13 cellular contexts compared by ENCODE assay signal in genomic region chr20:61608275-61609085, GRCh38.
A peak's percentile ranks its signal among the peaks of the same experiment; 100 is the strongest.
DNase-seq lines count a peak whose midpoint lies in the region; ATAC-seq, FAIRE-seq and TF ChIP-seq lines count a peak whose summit lies in the region.
"Had no signal": no experiment of that assay in that cellular context is flagged by ENCODE, and none has a peak within 500 bp of the region (broad histone marks: within the 10 kb centered on the region; RNA-seq: fewer than 3 reads in every experiment).

No MANE protein-coding gene starts in this region.

- peak; percentile 3 for DNase-seq in EL
- DNase-seq in HuH-7.5 (ENCODE audit: low spot score), result peak; percentile 57
- peak; percentile 69 for DNase-seq in astrocyte of the hippocampus (ENCODE audit: low read depth, low spot score)
- DNase-seq in HepG2 (ENCODE audit: low spot score), result peak; percentile 43
- no peak for DNase-seq in activated T-cell treated with anti-CD3 and anti-CD28 coated beads, Interleukin-2, amount 50 U/mL, for 1 hour
- no peak for DNase-seq in GDM1 (lab: John Stamatoyannopoulos, UW)
- no peak for DNase-seq in cerebellum (ENCODE audit: low spot score)
- DNase-seq: head of caudate nucleus; NK-92 treated with Interleukin-12 subunit alpha and Interleukin-12 subunit beta, amount 100 ng/mL, for 24 hours had no signal

- CTCF ChIA-PET in HepG2 (lab: Yijun Ruan, JAX; ENCODE audit: low intra/inter-chr PET ratio, low total read pairs), result no interaction called here

- TF ChIP-seq RAD21 in HepG2 (CRISPR knock-in tag; IDR thresholded peaks at IDR 0.05), result no peak

- no TSS peak for BruUV-seq in HepG2 (replicated peaks; lab: Mats Ljungman, UMichigan)

- no peaks in the 10 kb centered on the region for H3K4me1 ChIP-seq in HepG2 (ENCODE audit: insufficient read depth, low read length)

- H3K27me3 ChIP-seq in HepG2 (ENCODE audit: control insufficient read depth in 1 of 2, insufficient read depth in 2 of 2, low read length in 2 of 2), result peaks cover 0 to 19% of the 10 kb centered on the region in 2 experiments; a peak in 3 of 5 replicates

- FAIRE-seq in HepG2 (lab: Jason Lieb, UNC), result peak; percentile 51
- FAIRE-seq: colon, TTC549 had no signal

- TF ChIP-seq POLR2A in HepG2 (IDR thresholded peaks at IDR 0.05; ENCODE audit: insufficient read depth in 1 of 2, low read depth in 2 of 2, low read length in 2 of 2), result no peak

- peaks cover 3% of the 10 kb centered on the region; the same call in 1 of the 2 replicates for H4K20me1 ChIP-seq in HepG2 (ENCODE audit: insufficient read depth, low read length)

- no peak overlapping the region for H2AFZ ChIP-seq in HepG2 (ENCODE audit: low read length)

- no peak overlapping the region for H3K27ac ChIP-seq in HepG2 (ENCODE audit: extremely low read length, insufficient read depth, low read length)

- in situ Hi-C loops in HepG2 (cut with HindIII; ENCODE audit: extremely low pct_ligation_motif_present, low pct_unique_long_range_greater_than_20kb), result no loop called here

- H3K4me3 ChIP-seq in HepG2 (replicated peaks in 1 of 3; ENCODE audit: insufficient read depth in 1 of 3, low read depth in 2 of 3, low read length in 3 of 3), result no peak overlapping the region
- H3K4me3 ChIP-seq: smooth muscle cell had no signal

- WGBS in HepG2 (ENCODE audit: low lambda C conversion rate), result 16% methylated on average over 21 of the region's 21 CpGs

- ATAC-seq in HepG2, result peak; percentile 65
- ATAC-seq: activated T-helper 17 cell treated with anti-CD3 and anti-CD28 coated beads, Interleukin-2, amount 50 U/mL, for 72 hours had no signal

- intact Hi-C loops in HepG2 (cut with micrococcal nuclease; ENCODE audit: unreplicated experiment), result no loop called here

- H3K9ac ChIP-seq in HepG2 (ENCODE audit: insufficient read depth, low read depth, low read length), result no peak overlapping the region

- no peaks in the 10 kb centered on the region for H3K79me2 ChIP-seq in HepG2 (ENCODE audit: insufficient read depth, low read length)

- no peaks in the 10 kb centered on the region for H3K36me3 ChIP-seq in HepG2 (replicated peaks in 1 of 2; ENCODE audit: control insufficient read depth in 1 of 2, insufficient read depth in 2 of 2, low read length in 2 of 2)

- no peak for TF ChIP-seq CTCF in HepG2 (CRISPR knock-in tag; IDR thresholded peaks at IDR 0.05)

- no peak overlapping the region for H3K4me2 ChIP-seq in HepG2 (ENCODE audit: low read depth, low read length)
- H3K4me2 ChIP-seq: smooth muscle cell had no signal

- no peaks in the 10 kb centered on the region for H3K9me3 ChIP-seq in HepG2 (ENCODE audit: low read length)

- TF ChIP-seq EP300 in HepG2 (IDR thresholded peaks at IDR 0.05; ENCODE audit: low read depth in 2 of 2, low read length in 2 of 2) (no peak), HepG2 (CRISPR knock-in tag; IDR thresholded peaks at IDR 0.05; ENCODE audit: borderline replicate concordance) (no peak)

- POLR2A ChIA-PET in HepG2 (lab: Yijun Ruan, JAX), result no interaction called here

TF ChIP-seq in HepG2, 621 proteins besides CTCF, POLR2A, EP300 and RAD21 (continues in another document):
- TF ChIP-seq ATAD3A (CRISPR knock-in tag; IDR thresholded peaks at IDR 0.05), result 0 out of 2 replicates have a peak, but pooled peaks have one; percentile 65
- TF ChIP-seq PRDM10 (CRISPR knock-in tag; IDR thresholded peaks at IDR 0.05; ENCODE audit: low read depth), result no peak
- no peak for TF ChIP-seq ZNF333 (CRISPR knock-in tag; IDR thresholded peaks at IDR 0.05; ENCODE audit: borderline replicate concordance)
- TF ChIP-seq HDAC1 (CRISPR knock-in tag; IDR thresholded peaks at IDR 0.05), result no peak
- peak; percentile 59; the same call in 1 of the 2 replicates for TF ChIP-seq MXD1 (CRISPR knock-in tag; IDR thresholded peaks at IDR 0.05)
- 0 out of 2 replicates have a peak, but pooled peaks have one; percentile 49 for TF ChIP-seq MEF2D (CRISPR knock-in tag; IDR thresholded peaks at IDR 0.05)
- no peak for TF ChIP-seq ZNF468 (CRISPR knock-in tag; IDR thresholded peaks at IDR 0.05)
- 0 out of 2 replicates have a peak, but pooled peaks have one; percentile 20 for TF ChIP-seq IRF9 (CRISPR knock-in tag; IDR thresholded peaks at IDR 0.05; ENCODE audit: borderline replicate concordance)
- TF ChIP-seq REST (IDR thresholded peaks at IDR 0.05; ENCODE audit: borderline replicate concordance in 1 of 2, low read depth in 1 of 2, low read length in 2 of 2), result peak; percentile 96 to 98
- TF ChIP-seq ZNF891 (CRISPR knock-in tag; IDR thresholded peaks at IDR 0.05), result no peak
- peak; percentile 39; the same call in 1 of the 2 replicates for TF ChIP-seq ELF3 (CRISPR knock-in tag; IDR thresholded peaks at IDR 0.05)
- TF ChIP-seq MEIS2 (CRISPR knock-in tag; IDR thresholded peaks at IDR 0.05), result 0 out of 2 replicates have a peak, but pooled peaks have one; percentile 55
- 0 out of 2 replicates have a peak, but pooled peaks have one; percentile 65 for TF ChIP-seq ZNF138 (CRISPR knock-in tag; IDR thresholded peaks at IDR 0.05; ENCODE audit: low read depth)
- TF ChIP-seq ZNF766 (CRISPR knock-in tag; IDR thresholded peaks at IDR 0.05; ENCODE audit: borderline replicate concordance), result 0 out of 2 replicates have a peak, but pooled peaks have one; percentile 43
- TF ChIP-seq SALL1 (CRISPR knock-in tag; IDR thresholded peaks at IDR 0.05), result peak; percentile 83

Comparison
In these comparisons a context has a peak if more than half of its experiments do, and no peak if none do; other contexts are left out.
1. DNase-seq: peak in EL (single experiment), HuH-7.5 (single experiment), astrocyte of the hippocampus (single experiment) and HepG2 (single experiment); none in activated T-cell treated with anti-CD3 and anti-CD28 coated beads, Interleukin-2, amount 50 U/mL, for 1 hour (single experiment), GDM1 (single experiment) and cerebellum (single experiment).